In the genomic region with DNA sequence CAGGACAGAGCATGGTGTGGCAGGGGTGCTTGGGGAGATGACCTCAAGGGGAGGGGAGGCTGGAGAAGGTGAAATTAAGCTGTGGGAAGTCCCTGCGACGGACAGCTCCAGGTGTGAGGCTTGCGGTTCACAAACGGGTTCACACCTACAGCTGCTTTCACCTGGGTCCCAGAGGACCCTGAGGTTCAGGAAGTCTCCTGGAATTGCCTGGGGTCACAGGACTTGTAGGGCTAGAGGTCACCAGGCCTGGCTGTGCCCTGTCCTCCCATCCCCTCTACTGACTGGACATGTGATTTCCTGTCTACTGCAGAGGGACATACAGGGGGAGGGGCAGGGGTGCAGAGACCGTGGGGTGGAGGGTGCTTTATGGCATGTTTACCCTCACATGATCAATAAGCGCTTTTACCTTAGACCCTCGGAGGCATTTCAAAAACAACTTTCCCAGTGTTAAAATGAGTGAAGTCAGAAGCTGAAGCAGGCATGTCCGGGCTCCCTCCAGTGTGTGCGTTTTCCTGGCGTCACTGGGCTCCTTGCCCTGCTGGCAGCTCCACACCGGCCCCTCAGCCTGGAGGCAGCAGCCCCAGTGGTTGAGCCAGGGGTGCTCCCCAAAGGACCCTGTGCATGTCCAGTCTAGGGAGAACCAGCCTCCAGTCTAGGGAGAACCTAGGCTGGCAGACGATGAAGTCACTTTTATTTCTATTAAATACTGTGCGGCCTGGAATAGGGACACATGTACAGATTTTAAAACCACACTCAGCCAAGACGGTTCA, we compare ENCODE assay signal across 1 cellular context.
TF ChIP-seq lines count a peak whose summit lies in the region.

No MANE protein-coding gene starts in this region.

TF ChIP-seq in H1, 55 proteins besides CTCF, POLR2A, EP300 and RAD21:
- TF ChIP-seq CHD2 (IDR thresholded peaks at IDR 0.05; ENCODE audit: low read length) (no peak), BCL11A (IDR thresholded peaks at IDR 0.05; ENCODE audit: low read depth in 2 of 2, low read length in 2 of 2) (no peak), BRCA1 (IDR thresholded peaks at IDR 0.05; ENCODE audit: low read depth, low read length) (no peak), BACH1 (IDR thresholded peaks at IDR 0.05; ENCODE audit: low read length) (no peak), SUZ12 (IDR thresholded peaks at IDR 0.05; ENCODE audit: low read length) (no peak)
